ENCODE assay signal across 32 cellular contexts in genomic region chr2:230557056-230557455, GRCh38.
"Had no signal": no experiment of that assay in that cellular context is flagged by ENCODE, and none has a peak within 500 bp of the region (broad histone marks: within the 10 kb centered on the region; RNA-seq: fewer than 3 reads in every experiment).

No MANE protein-coding gene starts in this region.

- H3K27me3 Mint-ChIP-seq: activated B cell treated with CpG ODN at 0.5 μM for 24 hours; activated CD4-positive, alpha-beta memory T cell treated with anti-CD3 and anti-CD28 coated beads for 36 hours; activated naive CD8-positive, alpha-beta T cell; activated naive CD8-positive, alpha-beta T cell treated with anti-CD3 and anti-CD28 coated beads, Interleukin-2, amount 50 U/mL, for 24 hours; brain had no signal

- ATAC-seq: activated naive CD8-positive, alpha-beta T cell treated with anti-CD3 and anti-CD28 coated beads, Interleukin-2, amount 50 U/mL, for 24 hours; activated T-cell treated with anti-CD3 and anti-CD28 coated beads, Interleukin-2, amount 50 U/mL, for 4 hours had no signal

- H3K27ac ChIP-seq: VCaP had no signal

- H3K4me1 Mint-ChIP-seq: brain had no signal

- H3K4me3 Mint-ChIP-seq: activated B cell treated with CpG ODN at 0.5 μM for 24 hours; activated CD4-positive, alpha-beta memory T cell treated with anti-CD3 and anti-CD28 coated beads for 36 hours; activated naive CD4-positive, alpha-beta T cell treated with anti-CD3 and anti-CD28 coated beads, Interleukin-2, amount 10 ng/mL, durations not matched to agents 7 days and 5 days; activated naive CD8-positive, alpha-beta T cell; activated naive CD8-positive, alpha-beta T cell treated with anti-CD3 and anti-CD28 coated beads, Interleukin-2, amount 50 U/mL, for 24 hours; activated T-cell treated with anti-CD3 and anti-CD28 coated beads, Interleukin-2, amount 50 U/mL, for 4 hours; brain had no signal

- DNase-seq: activated B cell treated with CpG ODN at 0.5 μM for 24 hours; activated CD4-positive, alpha-beta memory T cell treated with anti-CD3 and anti-CD28 coated beads for 36 hours; activated CD4-positive, alpha-beta T cell treated with anti-CD3 and anti-CD28 coated beads for 4 hours; activated CD4-positive, alpha-beta T cell treated with anti-CD3 and anti-CD28 coated beads, Interleukin-2, amount 50 U/mL, for 1 hour; activated CD4-positive, CD25-positive, alpha-beta regulatory T cell treated with anti-CD3 and anti-CD28 coated beads, Interleukin-2, amount 50 U/mL, for 72 hours; activated CD8-positive, alpha-beta memory T cell treated with anti-CD3 and anti-CD28 coated beads, Interleukin-2, amount 50 U/mL, for 4 hours; activated effector memory CD4-positive, alpha-beta T cell treated with Interleukin-2 at 50 U/mL for 16 hours; activated naive CD4-positive, alpha-beta T cell treated with anti-CD3 and anti-CD28 coated beads, Interleukin-2, amount 10 ng/mL, durations not matched to agents 7 days and 5 days; activated naive CD8-positive, alpha-beta T cell treated with anti-CD3 and anti-CD28 coated beads, Interleukin-2, amount 50 U/mL, for 24 hours; activated T-cell treated with anti-CD3 and anti-CD28 coated beads for 4 hours; activated T-cell treated with anti-CD3 and anti-CD28 coated beads, Interleukin-2, amount 50 U/mL, for 4 hours; anterior cingulate cortex; central memory CD4-positive, alpha-beta T cell; Karpas-422; KBM-7; MM.1S; MV-4-11; NCI-H1092; NCI-H1436 treated with DMSO at 0.1 percent for 48 hours; NCI-H1694 treated with DMSO at 0.1 percent for 48 hours; NCI-H2029; NCI-H345; NCI-H524 treated with DMSO at 0.1 percent for 48 hours; NK-92 treated with Interleukin-12 subunit alpha and Interleukin-12 subunit beta, amount 100 ng/mL, for 24 hours; Right ventricle myocardium superior; SW 1271; T-helper 1 cell; T-helper 2 cell; T-helper 9 cell had no signal

- H3K27ac Mint-ChIP-seq: activated B cell treated with CpG ODN at 0.5 μM for 24 hours; activated CD4-positive, alpha-beta memory T cell treated with anti-CD3 and anti-CD28 coated beads for 36 hours; activated naive CD4-positive, alpha-beta T cell treated with anti-CD3 and anti-CD28 coated beads, Interleukin-2, amount 10 ng/mL, durations not matched to agents 7 days and 5 days; activated naive CD8-positive, alpha-beta T cell; activated naive CD8-positive, alpha-beta T cell treated with anti-CD3 and anti-CD28 coated beads, Interleukin-2, amount 50 U/mL, for 24 hours; brain had no signal

- H3K36me3 Mint-ChIP-seq: activated naive CD8-positive, alpha-beta T cell; brain had no signal
